Comparison of ENCODE assay signal across 11 cellular contexts in the genomic region with DNA sequence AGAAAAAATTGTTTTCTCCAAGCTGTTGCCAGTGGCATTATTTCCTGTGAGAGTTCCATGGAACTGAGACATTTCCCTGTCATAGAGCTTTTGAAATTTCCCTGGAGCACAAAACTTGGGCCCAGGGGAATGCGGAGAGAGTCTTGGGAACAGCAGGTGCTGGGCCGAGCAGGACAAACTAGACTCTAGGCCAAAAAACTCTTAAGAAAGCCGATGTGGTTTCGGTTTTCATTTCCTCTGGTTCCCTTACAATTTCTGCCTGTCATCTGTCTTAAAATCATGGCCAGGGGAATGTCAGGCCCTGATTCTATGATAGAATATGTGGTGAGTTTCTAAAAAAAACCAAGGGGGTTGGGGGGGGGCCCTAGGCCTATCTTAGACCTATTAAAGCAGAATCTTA. TPM values are rescaled to one million over a fixed set of nuclear protein-coding genes. Genes with fewer than 3 reads are reported as not detected.
DNase-seq lines count a peak whose midpoint lies in the region; ATAC-seq and TF ChIP-seq lines count a peak whose summit lies in the region.
"Had no signal": no experiment of that assay in that cellular context is flagged by ENCODE, and none has a peak within 500 bp of the region (broad histone marks: within the 10 kb centered on the region; RNA-seq: fewer than 3 reads in every experiment).

No MANE protein-coding gene starts in this region.

- POLR2A ChIA-PET in naive thymus-derived CD8-positive, alpha-beta T cell (lab: Charles Lee): interaction anchor here (0.7 to 1.6 kb wide), 7 partner anchors 9 to 70 kb away, joined by 3 to 7 read pairs (median 4); partner anchors contain the start of genes CD14, SRA1 and TMCO6

- H3K4me3 ChIP-seq in BLaER1 (no peak overlapping the region; the same call in 1 of the 2 replicates), smooth muscle cell (no peak overlapping the region)
- H3K4me3 ChIP-seq: GM23338, vagina had no signal

- ATAC-seq in GM19397 (IDR thresholded peaks at IDR 0.05; ENCODE audit: unreplicated experiment): peak; percentile 20
- no peak for ATAC-seq in activated T-helper 17 cell treated with anti-CD3 and anti-CD28 coated beads, Interleukin-2, amount 50 U/mL, for 72 hours (replicated peaks)
- no peak for ATAC-seq in naive thymus-derived CD8-positive, alpha-beta T cell
- ATAC-seq: GM23338 had no signal

- TF ChIP-seq CTCF in smooth muscle cell (IDR thresholded peaks at IDR 0.05; ENCODE audit: borderline replicate concordance, insufficient read depth, poor library complexity, severe bottlenecking): no peak

- H3K27me3 ChIP-seq in BLaER1: peaks cover 27% of the 10 kb centered on the region
- no peaks in the 10 kb centered on the region for H3K27me3 ChIP-seq in smooth muscle cell (ENCODE audit: low read depth)
- H3K27me3 ChIP-seq: vagina had no signal

- H3K9me3 Mint-ChIP-seq in activated T-helper 17 cell treated with anti-CD3 and anti-CD28 coated beads, Interleukin-2, amount 50 U/mL, for 72 hours: no peaks in the 10 kb centered on the region
- no peaks in the 10 kb centered on the region for H3K9me3 Mint-ChIP-seq in naive thymus-derived CD8-positive, alpha-beta T cell
- H3K9me3 Mint-ChIP-seq: GM23338 had no signal

- H2AFZ ChIP-seq in smooth muscle cell (ENCODE audit: low read depth): no peak overlapping the region
- H2AFZ ChIP-seq: GM23338 had no signal

- H3K36me3 Mint-ChIP-seq in activated T-helper 17 cell treated with anti-CD3 and anti-CD28 coated beads, Interleukin-2, amount 50 U/mL, for 72 hours (ENCODE audit: low read depth): peaks cover 51% of the 10 kb centered on the region
- H3K36me3 Mint-ChIP-seq in naive thymus-derived CD8-positive, alpha-beta T cell: peaks cover 0 to 25% (median 10%) of the 10 kb centered on the region in 3 donors

- DNase-seq in naive thymus-derived CD8-positive, alpha-beta T cell: peak in 1 of 10 donors; percentile 28
- DNase-seq in SK-N-DZ (ENCODE audit: low spot score) (no peak), smooth muscle cell (lab: John Stamatoyannopoulos, UW; ENCODE audit: unreplicated experiment) (no peak), NCI-H69 (lab: John Stamatoyannopoulos, UW) (no peak), superior temporal gyrus (ENCODE audit: extremely low spot score) (no peak)
- DNase-seq: DMS 273 treated with DMSO at 0.1 percent for 48 hours had no signal

- H3K4me1 ChIP-seq in BLaER1 (peaks cover 29% of the 10 kb centered on the region), smooth muscle cell (ENCODE audit: low read depth) (peaks cover 10% of the 10 kb centered on the region)

- peak overlapping the region; percentile 89 for H3K27ac Mint-ChIP-seq in activated T-helper 17 cell treated with anti-CD3 and anti-CD28 coated beads, Interleukin-2, amount 50 U/mL, for 72 hours
- peak overlapping the region; percentile 93 to 99 (median 97) for H3K27ac Mint-ChIP-seq in naive thymus-derived CD8-positive, alpha-beta T cell
- H3K27ac Mint-ChIP-seq: GM23338 had no signal

- H3K79me2 ChIP-seq in smooth muscle cell (ENCODE audit: low read depth): peaks cover 17% of the 10 kb centered on the region

- H3K27ac ChIP-seq in BLaER1 (peak overlapping the region; percentile 56), smooth muscle cell (ENCODE audit: low read depth) (no peak overlapping the region)
- H3K27ac ChIP-seq: vagina had no signal

- peaks cover 23% of the 10 kb centered on the region for H3K4me1 Mint-ChIP-seq in activated T-helper 17 cell treated with anti-CD3 and anti-CD28 coated beads, Interleukin-2, amount 50 U/mL, for 72 hours
- H3K4me1 Mint-ChIP-seq in naive thymus-derived CD8-positive, alpha-beta T cell: peaks cover 34 to 62% (median 59%) of the 10 kb centered on the region in 4 donors
- H3K4me1 Mint-ChIP-seq: GM23338 had no signal

- peaks cover 16% of the 10 kb centered on the region for H3K9me3 ChIP-seq in BLaER1
- no peaks in the 10 kb centered on the region for H3K9me3 ChIP-seq in smooth muscle cell (replicated peaks; ENCODE audit: low read depth)
- H3K9me3 ChIP-seq: vagina had no signal

- no peaks in the 10 kb centered on the region for H3F3A ChIP-seq in smooth muscle cell (ENCODE audit: low read depth)

- H3K9ac ChIP-seq in BLaER1 (peak overlapping the region; percentile 58), smooth muscle cell (ENCODE audit: low read depth) (no peak overlapping the region)

- H3K4me2 ChIP-seq in BLaER1: peak overlapping the region; percentile 68
- H3K4me2 ChIP-seq in smooth muscle cell: no peak overlapping the region
- H3K4me2 ChIP-seq: GM23338 had no signal

- H3K4me3 Mint-ChIP-seq in activated T-helper 17 cell treated with anti-CD3 and anti-CD28 coated beads, Interleukin-2, amount 50 U/mL, for 72 hours: peak overlapping the region; percentile 73
- H3K4me3 Mint-ChIP-seq in naive thymus-derived CD8-positive, alpha-beta T cell: peak overlapping the region; percentile 64 to 83 (median 78)
- H3K4me3 Mint-ChIP-seq: GM23338 had no signal

- H3K27me3 Mint-ChIP-seq in activated T-helper 17 cell treated with anti-CD3 and anti-CD28 coated beads, Interleukin-2, amount 50 U/mL, for 72 hours: no peaks in the 10 kb centered on the region
- no peaks in the 10 kb centered on the region for H3K27me3 Mint-ChIP-seq in naive thymus-derived CD8-positive, alpha-beta T cell

- WGBS in smooth muscle cell (ENCODE audit: low lambda C conversion rate): 99% methylated on average over 4 of the region's 4 CpGs

- no peaks in the 10 kb centered on the region for H4K20me1 ChIP-seq in BLaER1
- no peaks in the 10 kb centered on the region for H4K20me1 ChIP-seq in smooth muscle cell (ENCODE audit: low read depth)

- H3K36me3 ChIP-seq in BLaER1 (peaks cover 20% of the 10 kb centered on the region), smooth muscle cell (ENCODE audit: low read depth) (no peaks in the 10 kb centered on the region)

RNA-seq across cellular contexts. Expression of gene SLC35A4, which starts 4.6 kb away (rescaled TPM):
- 10 to 100 TPM; 56.0 to 89.6 TPM for total RNA-seq in activated T-helper 17 cell treated with anti-CD3 and anti-CD28 coated beads, Interleukin-2, amount 50 U/mL, for 72 hours
- 10 to 100 TPM; 53.6 to 58.3 TPM for total RNA-seq in naive thymus-derived CD8-positive, alpha-beta T cell
- 100 to 1,000 TPM in 2 of 3 donors, 10 to 100 TPM in 1; 92.8 to 142 (median 113) TPM for polyA plus RNA-seq in naive thymus-derived CD8-positive, alpha-beta T cell
- 51.7 and 60.8 TPM in 2 replicates for polyA plus RNA-seq in SK-N-DZ (2014; cell fraction: cytosol; rRNA removed)
- polyA plus RNA-seq in SK-N-DZ (2014; cell fraction: nucleus; rRNA removed): 10.4 and 28.0 TPM in 2 replicates
- total RNA-seq in smooth muscle cell: 38.1 and 42.7 TPM in 2 replicates
- 75.4 and 82.9 TPM in 2 replicates for polyA plus RNA-seq in smooth muscle cell

RNA-seq across cellular contexts. Expression of gene APBB3, which starts 4.8 kb away (rescaled TPM):
- total RNA-seq in activated T-helper 17 cell treated with anti-CD3 and anti-CD28 coated beads, Interleukin-2, amount 50 U/mL, for 72 hours: 10 to 100 TPM; 20.5 to 56.6 TPM
- 10 to 100 TPM; 75.6 to 77.5 TPM for total RNA-seq in naive thymus-derived CD8-positive, alpha-beta T cell
- 1 to 10 TPM; 2.5 to 4.6 (median 3.7) TPM for polyA plus RNA-seq in naive thymus-derived CD8-positive, alpha-beta T cell
- polyA plus RNA-seq in SK-N-DZ (2014; cell fraction: cytosol; rRNA removed): 28.2 and 32.4 TPM in 2 replicates
- 209 and 239 TPM in 2 replicates for polyA plus RNA-seq in SK-N-DZ (2014; cell fraction: nucleus; rRNA removed)
- total RNA-seq in smooth muscle cell: 11.5 and 19.0 TPM in 2 replicates
- 18.8 and 28.3 TPM in 2 replicates for polyA plus RNA-seq in smooth muscle cell

RNA-seq across cellular contexts. Expression of gene SRA1, which starts 11.9 kb away (rescaled TPM):
- 10 to 100 TPM; 32.3 to 39.1 TPM for total RNA-seq in activated T-helper 17 cell treated with anti-CD3 and anti-CD28 coated beads, Interleukin-2, amount 50 U/mL, for 72 hours
- 10 to 100 TPM; 27.8 to 28.3 TPM for total RNA-seq in naive thymus-derived CD8-positive, alpha-beta T cell
- polyA plus RNA-seq in naive thymus-derived CD8-positive, alpha-beta T cell: 10 to 100 TPM; 26.7 to 37.5 (median 37.1) TPM
- 19.3 and 22.7 TPM in 2 replicates for polyA plus RNA-seq in SK-N-DZ (2014; cell fraction: cytosol; rRNA removed)
- polyA plus RNA-seq in SK-N-DZ (2014; cell fraction: nucleus; rRNA removed): 34.9 and 45.3 TPM in 2 replicates
- total RNA-seq in smooth muscle cell: 44.6 and 61.4 TPM in 2 replicates
- 144 and 146 TPM in 2 replicates for polyA plus RNA-seq in smooth muscle cell

RNA-seq across cellular contexts. Expression of gene EIF4EBP3, which starts 21.7 kb away (rescaled TPM):
- total RNA-seq in activated T-helper 17 cell treated with anti-CD3 and anti-CD28 coated beads, Interleukin-2, amount 50 U/mL, for 72 hours: 10 to 100 TPM in 1 of 2 donors, 1 to 10 TPM in 1; 8.9 to 11.8 TPM
- 10 to 100 TPM; 24.5 to 27.3 TPM for total RNA-seq in naive thymus-derived CD8-positive, alpha-beta T cell
- polyA plus RNA-seq in naive thymus-derived CD8-positive, alpha-beta T cell: 10 to 100 TPM; 50.4 to 79.6 (median 71.5) TPM
- polyA plus RNA-seq in SK-N-DZ (2014; cell fraction: cytosol; rRNA removed): 0.36 TPM in 1 of 2 replicates, not detected in the other
- polyA plus RNA-seq in SK-N-DZ (2014; cell fraction: nucleus; rRNA removed): 4.7 and 5.8 TPM in 2 replicates
- not detected in 2 replicates for total RNA-seq in smooth muscle cell
- 3.4 and 4.1 TPM in 2 replicates for polyA plus RNA-seq in smooth muscle cell
